In genomic region chr17:75888484-75888883, GRCh38 we compare ENCODE assay signal across 19 cellular contexts.
"Had no signal": no experiment of that assay in that cellular context is flagged by ENCODE, and none has a peak within 500 bp of the region (broad histone marks: within the 10 kb centered on the region; RNA-seq: fewer than 3 reads in every experiment).

No MANE protein-coding gene starts in this region.

- H2AFZ ChIP-seq: parathyroid adenoma had no signal

- FAIRE-seq: keratinocyte had no signal

- ATAC-seq: lower lobe of right lung; natural killer cell; stimulated activated naive CD8-positive, alpha-beta T cell treated with anti-CD3 and anti-CD28 coated beads, Interleukin-15, Interleukin-2, amounts not matched to agents 100 U/mL and 50 U/mL, for 24 hours had no signal

- H3K4me3 Mint-ChIP-seq: activated naive CD8-positive, alpha-beta T cell treated with anti-CD3 and anti-CD28 coated beads, Interleukin-2, amount 10 ng/mL, durations not matched to agents 7 days and 5 days; central memory CD8-positive, alpha-beta T cell; natural killer cell; T-helper 2 cell treated with Interferon-gamma antibody and Interleukin-4, amounts not matched to agents 5 μg/mL and 100 μg/mL, for 36 hours had no signal

- H3K36me3 ChIP-seq: colonic mucosa, neutrophil had no signal

- DNase-seq: activated CD4-positive, alpha-beta T cell treated with anti-CD3 and anti-CD28 coated beads, Interleukin-2, amount 50 U/mL, for 4 hours; activated gamma-delta T cell; activated naive CD8-positive, alpha-beta T cell treated with anti-CD3 and anti-CD28 coated beads, Interleukin-2, amount 10 ng/mL, durations not matched to agents 7 days and 5 days; colonic mucosa; foreskin melanocyte; hypothalamus; lower lobe of right lung; natural killer cell; stimulated activated CD4-positive, alpha-beta T cell treated with anti-CD3 and anti-CD28 coated beads, Interleukin-12 subunit alpha, Interleukin-12 subunit beta, amount 100 ng/mL, for 4 hours; stimulated activated CD4-positive, alpha-beta T cell treated with anti-CD3 and anti-CD28 coated beads, Interleukin-1b, Interleukin-23, amount 100 ng/mL, for 48 hours; stimulated activated CD8-positive, alpha-beta memory T cell treated with anti-CD3 and anti-CD28 coated beads, Interleukin-4, amount 100 ng/mL, for 48 hours; stimulated activated naive CD8-positive, alpha-beta T cell treated with anti-CD3 and anti-CD28 coated beads, Interleukin-15, Interleukin-2, amounts not matched to agents 100 U/mL and 50 U/mL, for 24 hours; substantia nigra; tibial artery had no signal

- H3K27ac ChIP-seq: colonic mucosa, lower lobe of right lung, neutrophil, parathyroid adenoma, tibial artery had no signal

- H3K9ac ChIP-seq: parathyroid adenoma had no signal

- H3K4me1 Mint-ChIP-seq: activated naive CD8-positive, alpha-beta T cell treated with anti-CD3 and anti-CD28 coated beads, Interleukin-2, amount 10 ng/mL, durations not matched to agents 7 days and 5 days had no signal

- H3K27me3 ChIP-seq: colonic mucosa, neutrophil, tibial artery had no signal

- H3K27ac Mint-ChIP-seq: activated naive CD8-positive, alpha-beta T cell treated with anti-CD3 and anti-CD28 coated beads, Interleukin-2, amount 10 ng/mL, durations not matched to agents 7 days and 5 days; natural killer cell; T-helper 2 cell treated with Interferon-gamma antibody and Interleukin-4, amounts not matched to agents 5 μg/mL and 100 μg/mL, for 36 hours had no signal

- H3K9me3 ChIP-seq: colonic mucosa, lower lobe of right lung, neutrophil, tibial artery had no signal

- H3K27me3 Mint-ChIP-seq: activated naive CD8-positive, alpha-beta T cell treated with anti-CD3 and anti-CD28 coated beads, Interleukin-2, amount 10 ng/mL, durations not matched to agents 7 days and 5 days; central memory CD8-positive, alpha-beta T cell had no signal

- H3K79me2 ChIP-seq: parathyroid adenoma had no signal

- H3K36me3 Mint-ChIP-seq: activated naive CD8-positive, alpha-beta T cell treated with anti-CD3 and anti-CD28 coated beads, Interleukin-2, amount 10 ng/mL, durations not matched to agents 7 days and 5 days; natural killer cell had no signal

- H3K4me1 ChIP-seq: colonic mucosa, parathyroid adenoma, tibial artery had no signal

- H3K9me3 Mint-ChIP-seq: activated naive CD8-positive, alpha-beta T cell treated with anti-CD3 and anti-CD28 coated beads, Interleukin-2, amount 10 ng/mL, durations not matched to agents 7 days and 5 days; central memory CD8-positive, alpha-beta T cell; natural killer cell; T-helper 2 cell treated with Interferon-gamma antibody and Interleukin-4, amounts not matched to agents 5 μg/mL and 100 μg/mL, for 36 hours had no signal

- H3K4me3 ChIP-seq: colonic mucosa, lower lobe of right lung, tibial artery had no signal
